ENCODE assay signal across 8 cellular contexts in genomic region chr1:214439352-214440119, GRCh38.
DNase-seq lines count a peak whose midpoint lies in the region; ATAC-seq and TF ChIP-seq lines count a peak whose summit lies in the region.

No MANE protein-coding gene starts in this region.

- DNase-seq in stimulated activated CD4-positive, alpha-beta T cell treated with anti-CD3 and anti-CD28 coated beads, Interleukin-15, amount 100 ng/mL, for 48 hours (ENCODE audit: low read depth in 2 of 2), result peak; percentile 48 to 57
- no peak for DNase-seq in stimulated activated CD4-positive, alpha-beta T cell treated with anti-CD3 and anti-CD28 coated beads, Interleukin-4, amount 100 ng/mL, for 1 hour
- DNase-seq in NCI-H1417 (lab: John Stamatoyannopoulos, UW) (peak; percentile 77 to 97 (median 86)), T-helper 17 cell (no peak), esophagus squamous epithelium (lab: John Stamatoyannopoulos, UW) (no peak), prostate gland (ENCODE audit: low spot score) (peak; percentile 78), amniotic stem cell (lab: John Stamatoyannopoulos, UW) (no peak)

- peak overlapping the region; percentile 81 for H3K4me3 Mint-ChIP-seq in T-helper 17 cell

- intact Hi-C loops in esophagus squamous epithelium (cut with DNase I), result no loop called here
- intact Hi-C loops in prostate gland (cut with DNase I), result loop anchor here (10.0 kb wide), 1 partner anchor 55 kb away; no protein-coding TSS in a partner anchor

- ATAC-seq in HG02852 (IDR thresholded peaks at IDR 0.05; ENCODE audit: unreplicated experiment) (peak; percentile 91), T-helper 17 cell (peak; percentile 32)

- H3K4me1 ChIP-seq in esophagus squamous epithelium (peaks cover 22 to 41% (median 30%) of the 10 kb centered on the region in 3 donors), prostate gland (replicated peaks) (no peaks in the 10 kb centered on the region)

- no peaks in the 10 kb centered on the region for H3K27me3 ChIP-seq in esophagus squamous epithelium
- H3K27me3 ChIP-seq in prostate gland (replicated peaks; ENCODE audit: insufficient read depth), result no peaks in the 10 kb centered on the region

- H3K36me3 ChIP-seq in esophagus squamous epithelium (no peaks in the 10 kb centered on the region), prostate gland (no peaks in the 10 kb centered on the region)

- no peaks in the 10 kb centered on the region for H3K27me3 Mint-ChIP-seq in T-helper 17 cell

- H3K27ac Mint-ChIP-seq in T-helper 17 cell, result peak overlapping the region; percentile 89

- H3K4me1 Mint-ChIP-seq in T-helper 17 cell, result peaks cover 24% of the 10 kb centered on the region

- TF ChIP-seq POLR2A in esophagus squamous epithelium (IDR thresholded peaks at IDR 0.05) (peak in 1 of 4 donors; percentile 15), prostate gland (IDR thresholded peaks at IDR 0.05) (no peak)

- H3K27ac ChIP-seq in esophagus squamous epithelium, result peak overlapping the region; percentile 79 to 90 (median 86)
- H3K27ac ChIP-seq in prostate gland, result peak overlapping the region; percentile 34 to 53

- no peak for TF ChIP-seq CTCF in esophagus squamous epithelium (IDR thresholded peaks at IDR 0.05)
- no peak for TF ChIP-seq CTCF in prostate gland (IDR thresholded peaks at IDR 0.05)

- no peaks in the 10 kb centered on the region for H3K36me3 Mint-ChIP-seq in T-helper 17 cell (ENCODE audit: low read depth)

- H3K9me3 ChIP-seq in T-helper 17 cell (ENCODE audit: control insufficient read depth, low read length, poor library complexity, severe bottlenecking) (no peaks in the 10 kb centered on the region), esophagus squamous epithelium (no peaks in the 10 kb centered on the region), prostate gland (no peaks in the 10 kb centered on the region)

- WGBS in esophagus squamous epithelium, 2 donors, result 26 to 33% methylated on average over 12 of the region's 12 CpGs
- 24% methylated on average over 12 of the region's 12 CpGs for WGBS in prostate gland

- H3K4me3 ChIP-seq in esophagus squamous epithelium (peak overlapping the region in 3 of 4 donors; percentile 1 to 45 (median 6)), prostate gland (peak overlapping the region in 1 of 2 donors; percentile 4)

Comparison
In these comparisons a context has a peak if more than half of its experiments do, and no peak if none do; other contexts are left out.
1. DNase-seq: peak in stimulated activated CD4-positive, alpha-beta T cell treated with anti-CD3 and anti-CD28 coated beads, Interleukin-15, amount 100 ng/mL, for 48 hours (2 of 2), NCI-H1417 (3 of 3) and prostate gland (single experiment); none in stimulated activated CD4-positive, alpha-beta T cell treated with anti-CD3 and anti-CD28 coated beads, Interleukin-4, amount 100 ng/mL, for 1 hour (single experiment), T-helper 17 cell (0 of 3), esophagus squamous epithelium (single experiment) and amniotic stem cell (single experiment).